ENCODE assay signal across 1 cellular context in the genomic region with DNA sequence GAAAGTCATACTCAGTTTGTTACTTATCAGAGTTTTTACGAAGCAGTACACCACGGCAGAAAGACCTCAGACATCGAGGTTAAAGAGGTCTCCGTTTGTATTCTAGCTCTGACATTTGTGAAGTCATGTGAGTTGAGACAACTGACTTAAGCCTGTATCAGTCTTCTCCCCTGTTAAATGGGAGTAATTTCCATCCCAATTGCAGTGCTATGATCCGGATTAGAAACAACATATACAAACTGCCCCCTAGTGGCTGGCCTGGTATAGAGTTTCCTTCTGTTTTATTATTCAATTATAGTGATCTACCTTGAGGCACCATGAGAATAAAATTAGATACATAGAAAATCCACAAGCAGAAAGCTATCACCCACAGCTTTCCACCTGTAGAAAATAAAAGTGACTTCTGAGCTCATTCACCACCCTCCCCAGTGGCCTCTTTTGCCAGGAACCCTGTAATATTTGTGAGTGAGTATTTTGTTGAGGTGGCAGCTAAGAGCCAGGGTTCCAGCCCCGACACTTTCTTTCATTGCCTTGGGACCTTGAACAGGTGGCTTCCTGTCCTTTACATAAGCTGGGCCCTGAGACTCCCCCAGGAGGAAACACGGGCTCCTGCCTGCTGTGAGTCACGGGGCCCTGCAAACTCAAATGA.
TF ChIP-seq lines count a peak whose summit lies in the region.

No MANE protein-coding gene starts in this region.

TF ChIP-seq in liver, 16 proteins besides CTCF, POLR2A, EP300 and RAD21 (continued from another document):
- TF ChIP-seq, protein P1, sequence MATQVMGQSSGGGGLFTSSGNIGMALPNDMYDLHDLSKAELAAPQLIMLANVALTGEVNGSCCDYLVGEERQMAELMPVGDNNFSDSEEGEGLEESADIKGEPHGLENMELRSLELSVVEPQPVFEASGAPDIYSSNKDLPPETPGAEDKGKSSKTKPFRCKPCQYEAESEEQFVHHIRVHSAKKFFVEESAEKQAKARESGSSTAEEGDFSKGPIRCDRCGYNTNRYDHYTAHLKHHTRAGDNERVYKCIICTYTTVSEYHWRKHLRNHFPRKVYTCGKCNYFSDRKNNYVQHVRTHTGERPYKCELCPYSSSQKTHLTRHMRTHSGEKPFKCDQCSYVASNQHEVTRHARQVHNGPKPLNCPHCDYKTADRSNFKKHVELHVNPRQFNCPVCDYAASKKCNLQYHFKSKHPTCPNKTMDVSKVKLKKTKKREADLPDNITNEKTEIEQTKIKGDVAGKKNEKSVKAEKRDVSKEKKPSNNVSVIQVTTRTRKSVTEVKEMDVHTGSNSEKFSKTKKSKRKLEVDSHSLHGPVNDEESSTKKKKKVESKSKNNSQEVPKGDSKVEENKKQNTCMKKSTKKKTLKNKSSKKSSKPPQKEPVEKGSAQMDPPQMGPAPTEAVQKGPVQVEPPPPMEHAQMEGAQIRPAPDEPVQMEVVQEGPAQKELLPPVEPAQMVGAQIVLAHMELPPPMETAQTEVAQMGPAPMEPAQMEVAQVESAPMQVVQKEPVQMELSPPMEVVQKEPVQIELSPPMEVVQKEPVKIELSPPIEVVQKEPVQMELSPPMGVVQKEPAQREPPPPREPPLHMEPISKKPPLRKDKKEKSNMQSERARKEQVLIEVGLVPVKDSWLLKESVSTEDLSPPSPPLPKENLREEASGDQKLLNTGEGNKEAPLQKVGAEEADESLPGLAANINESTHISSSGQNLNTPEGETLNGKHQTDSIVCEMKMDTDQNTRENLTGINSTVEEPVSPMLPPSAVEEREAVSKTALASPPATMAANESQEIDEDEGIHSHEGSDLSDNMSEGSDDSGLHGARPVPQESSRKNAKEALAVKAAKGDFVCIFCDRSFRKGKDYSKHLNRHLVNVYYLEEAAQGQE (IDR thresholded peaks at IDR 0.05), result no peak
TF ChIP-seq in liver: peak in this region for 0.
